ENCODE assay signal across 8 cellular contexts in the genomic region with DNA sequence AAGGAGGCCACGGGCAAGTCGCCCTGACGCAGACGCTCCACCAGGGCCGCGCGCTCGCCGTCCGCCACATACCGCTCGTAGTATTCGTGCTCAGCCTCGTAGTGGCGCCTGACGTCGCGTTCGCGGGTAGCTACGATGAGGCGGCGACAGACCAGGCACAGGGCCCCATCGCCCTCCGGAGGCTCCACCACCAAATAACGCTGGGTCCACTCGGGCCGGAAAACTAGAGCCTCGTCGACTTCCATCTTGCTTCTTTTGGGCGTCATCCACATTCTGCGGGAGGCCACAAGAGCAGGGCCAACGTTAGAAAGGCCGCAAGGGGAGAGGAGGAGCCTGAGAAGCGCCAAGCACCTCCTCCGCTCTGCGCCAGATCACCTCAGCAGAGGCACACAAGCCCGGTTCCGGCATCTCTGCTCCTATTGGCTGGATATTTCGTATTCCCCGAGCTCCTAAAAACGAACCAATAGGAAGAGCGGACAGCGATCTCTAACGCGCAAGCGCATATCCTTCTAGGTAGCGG. TPM values are rescaled to one million over a fixed set of nuclear protein-coding genes. Genes with fewer than 3 reads are reported as not detected.
DNase-seq lines count a peak whose midpoint lies in the region; ATAC-seq and TF ChIP-seq lines count a peak whose summit lies in the region.

A gene (minus strand): TSS at position 326 of the 520 bp plus-strand sequence. CDS start 54 bp downstream, at position 272.

- DNase-seq in AG09309 (ENCODE audit: low read depth), result no peak
- no peak for DNase-seq in activated CD4-positive, alpha-beta memory T cell treated with anti-CD3 and anti-CD28 coated beads, Interleukin-2, amount 10 ng/mL, durations not matched to agents 7 days and 5 days
- peak in 25 of 42 donors; percentile 93 to 100 (median 99) for DNase-seq in head of caudate nucleus
- DNase-seq in prostate gland (ENCODE audit: low spot score), result peak; percentile 100
- no peak for DNase-seq in DMS53 treated with DMSO at 0.1 percent for 48 hours (lab: John Stamatoyannopoulos, UW; ENCODE audit: unreplicated experiment)
- DNase-seq in nucleus accumbens (lab: John Stamatoyannopoulos, UW), result no peak

- intact Hi-C loops in head of caudate nucleus (cut with DNase I) (loop anchor here (10.0 kb wide), 1 partner anchor 222 kb away; no protein-coding TSS in a partner anchor), prostate gland (cut with DNase I) (no loop called here)

- TF ChIP-seq POLR2A in prostate gland (IDR thresholded peaks at IDR 0.05), result peak; percentile 98

- no peak within 1 kb of the TSS for H3K27ac Mint-ChIP-seq in activated CD4-positive, alpha-beta memory T cell treated with anti-CD3 and anti-CD28 coated beads, Interleukin-2, amount 10 ng/mL, durations not matched to agents 7 days and 5 days

- peak; percentile 83 for ATAC-seq in GM19035 (IDR thresholded peaks at IDR 0.05; ENCODE audit: unreplicated experiment)
- ATAC-seq in HG03159 (IDR thresholded peaks at IDR 0.05; ENCODE audit: unreplicated experiment), result peak; percentile 83

- peak; percentile 5 for TF ChIP-seq CTCF in AG09309 (IDR thresholded peaks at IDR 0.05; ENCODE audit: control insufficient read depth, insufficient read depth, low read depth, low read length, missing control alignments)
- peak in 2 of 4 experiments; percentile 45 to 49 for TF ChIP-seq CTCF in prostate gland (IDR thresholded peaks at IDR 0.05)

- peaks cover 6% of the 10 kb centered on the region for H3K4me1 ChIP-seq in prostate gland (replicated peaks)

- no peak within 1 kb of the TSS for H3K4me3 Mint-ChIP-seq in activated CD4-positive, alpha-beta memory T cell treated with anti-CD3 and anti-CD28 coated beads, Interleukin-2, amount 10 ng/mL, durations not matched to agents 7 days and 5 days

- H3K4me1 Mint-ChIP-seq in activated CD4-positive, alpha-beta memory T cell treated with anti-CD3 and anti-CD28 coated beads, Interleukin-2, amount 10 ng/mL, durations not matched to agents 7 days and 5 days, result peaks cover 41% of the 10 kb centered on the region

- H3K9me3 Mint-ChIP-seq in activated CD4-positive, alpha-beta memory T cell treated with anti-CD3 and anti-CD28 coated beads, Interleukin-2, amount 10 ng/mL, durations not matched to agents 7 days and 5 days, result no peaks in the 10 kb centered on the region

- H3K27me3 Mint-ChIP-seq in activated CD4-positive, alpha-beta memory T cell treated with anti-CD3 and anti-CD28 coated beads, Interleukin-2, amount 10 ng/mL, durations not matched to agents 7 days and 5 days, result no peaks in the 10 kb centered on the region

- peaks cover 47% of the 10 kb centered on the region for H3K36me3 Mint-ChIP-seq in activated CD4-positive, alpha-beta memory T cell treated with anti-CD3 and anti-CD28 coated beads, Interleukin-2, amount 10 ng/mL, durations not matched to agents 7 days and 5 days (ENCODE audit: low read depth)

- H3K36me3 ChIP-seq in prostate gland, result no peaks in the 10 kb centered on the region

- H3K4me3 ChIP-seq in AG09309 (ENCODE audit: control insufficient read depth, low read depth, low read length) (peak within 1 kb of the TSS; percentile 75), prostate gland (peak within 1 kb of the TSS; percentile 63 to 81)

- POLR2A ChIA-PET in activated CD4-positive, alpha-beta memory T cell treated with anti-CD3 and anti-CD28 coated beads, Interleukin-2, amount 10 ng/mL, durations not matched to agents 7 days and 5 days (lab: Charles Lee), result interaction anchor here (0.7 to 4.9 kb wide), 27 partner anchors 7 to 1144 kb away, joined by 3 to 41 read pairs (median 5); a partner anchor contains a TSS

- no peaks in the 10 kb centered on the region for H3K27me3 ChIP-seq in prostate gland (replicated peaks; ENCODE audit: insufficient read depth)

- CTCF ChIA-PET in activated CD4-positive, alpha-beta memory T cell treated with anti-CD3 and anti-CD28 coated beads, Interleukin-2, amount 10 ng/mL, durations not matched to agents 7 days and 5 days (lab: Charles Lee), result interaction anchor here (0.8 to 3.0 kb wide), 8 partner anchors 23 to 304 kb away, joined by 3 to 18 read pairs (median 4); no protein-coding TSS in a partner anchor

- peak within 1 kb of the TSS; percentile 98 to 99 for H3K27ac ChIP-seq in prostate gland

- no peaks in the 10 kb centered on the region for H3K9me3 ChIP-seq in prostate gland

- whole genome bisulfite sequencing in prostate gland, result under 1% methylated on average over 48 of the region's 48 CpGs

RNA-seq across cellular contexts. Expression of the gene that starts here (rescaled TPM):
- 10 to 100 TPM; 21.6 to 28.1 TPM for total RNA-seq in activated CD4-positive, alpha-beta memory T cell treated with anti-CD3 and anti-CD28 coated beads, Interleukin-2, amount 10 ng/mL, durations not matched to agents 7 days and 5 days
- total RNA-seq in prostate gland, result 10 to 100 TPM; 13.8 to 14.2 TPM

Comparison
In these comparisons a context has a peak if more than half of its experiments do, and no peak if none do; other contexts are left out.
1. DNase-seq: peak in head of caudate nucleus (25 of 42) and prostate gland (single experiment); none in AG09309 (single experiment), activated CD4-positive, alpha-beta memory T cell treated with anti-CD3 and anti-CD28 coated beads, Interleukin-2, amount 10 ng/mL, durations not matched to agents 7 days and 5 days (single experiment), DMS53 treated with DMSO at 0.1 percent for 48 hours (single experiment) and nucleus accumbens (0 of 56).